Comparison of ENCODE assay signal across 8 cellular contexts in the genomic region with DNA sequence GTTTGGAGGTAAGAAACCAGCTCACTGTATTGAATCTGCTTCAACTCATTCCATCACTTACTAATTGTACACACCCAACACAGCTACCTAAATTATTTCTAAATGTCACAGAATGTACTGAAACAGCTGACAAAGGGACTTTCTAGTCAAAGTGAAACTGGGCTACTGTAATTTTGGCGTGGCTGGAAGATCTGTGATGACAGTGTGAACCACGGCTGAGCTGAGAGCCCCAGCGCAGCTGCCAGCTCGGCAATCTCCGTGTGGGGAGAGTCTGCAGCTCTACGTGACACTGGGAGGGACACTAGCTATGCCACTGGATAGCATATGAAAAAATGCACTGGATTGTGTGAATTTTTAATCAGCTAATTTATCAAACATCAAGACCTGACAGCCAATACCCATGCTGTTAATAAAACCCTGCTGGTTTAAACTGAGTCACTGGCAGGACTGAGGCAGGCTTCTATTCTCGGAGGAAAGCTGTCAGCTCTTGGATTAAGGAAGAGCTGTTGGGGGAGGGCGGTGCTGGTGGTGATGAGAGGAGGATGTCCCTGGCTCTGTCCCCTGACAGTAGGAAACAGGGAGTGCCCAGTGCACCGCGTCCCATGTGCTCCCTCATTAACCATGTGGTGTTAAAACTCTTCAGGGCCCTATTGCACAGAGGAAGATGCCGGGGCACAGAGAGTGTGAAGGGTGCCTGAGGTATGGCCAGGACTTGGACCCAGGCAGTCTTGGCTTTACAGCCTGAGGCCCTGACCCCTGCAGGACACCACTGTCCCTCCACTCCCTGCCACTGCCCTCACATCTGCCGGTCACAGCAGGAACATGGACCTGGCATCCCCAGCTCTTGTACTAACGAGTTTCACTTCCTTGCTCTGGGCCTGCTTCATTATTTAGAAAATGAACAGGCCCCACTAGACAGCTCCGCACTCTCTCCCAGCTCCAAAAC. TPM values are rescaled to one million over a fixed set of nuclear protein-coding genes. Genes with fewer than 3 reads are reported as not detected.
A peak's percentile ranks its signal among the peaks of the same experiment; 100 is the strongest.
DNase-seq lines count a peak whose midpoint lies in the region; ATAC-seq, FAIRE-seq and TF ChIP-seq lines count a peak whose summit lies in the region.

No MANE protein-coding gene starts in this region.

- POLR2A ChIA-PET in IMR-90 (lab: Charles Lee; ENCODE audit: unreplicated experiment), result no interaction called here

- no peak overlapping the region for H3K4me2 ChIP-seq in IMR-90 (ENCODE audit: low read depth, low read length)
- no peak overlapping the region for H3K4me2 ChIP-seq in GM23338

- peak; percentile 66 for ATAC-seq in GM21447 (IDR thresholded peaks at IDR 0.05; ENCODE audit: unreplicated experiment)
- peak; percentile 37 for ATAC-seq in IMR-90 (ENCODE audit: low read depth)
- ATAC-seq in pancreas, result peak; percentile 30 to 54 (median 51)
- ATAC-seq in GM23338, result no peak; the same call in 2 of the 3 replicates

- no peak overlapping the region for H4K8ac ChIP-seq in IMR-90 (ENCODE audit: low read depth in 2 of 2, low read length in 2 of 2)

- no peak overlapping the region for H3K23ac ChIP-seq in IMR-90 (ENCODE audit: low read depth, low read length)

- no peak overlapping the region for H4K91ac ChIP-seq in IMR-90 (ENCODE audit: insufficient read depth, low read depth, low read length)

- TF ChIP-seq CTCF in IMR-90 (conservative IDR thresholded peaks at IDR 0.05; ENCODE audit: low read depth, low read length) (no peak), pancreas (IDR thresholded peaks at IDR 0.05) (no peak), GM23338 (conservative IDR thresholded peaks at IDR 0.05; ENCODE audit: low read depth in 2 of 2) (no peak)

- H2BK20ac ChIP-seq in IMR-90 (ENCODE audit: low read depth, low read length), result no peak overlapping the region

- H4K20me1 ChIP-seq in IMR-90 (ENCODE audit: insufficient read depth, low read length) (peaks cover 18% of the 10 kb centered on the region), GM23338 (replicated peaks; ENCODE audit: insufficient read depth) (peaks cover 4% of the 10 kb centered on the region; the same call in 1 of the 2 replicates)

- no peak overlapping the region for H4K5ac ChIP-seq in IMR-90 (ENCODE audit: low read depth, low read length)

- no peak overlapping the region for H2AK5ac ChIP-seq in IMR-90 (ENCODE audit: low read depth, low read length)

- H3K79me2 ChIP-seq in GM23338 (replicated peaks; ENCODE audit: insufficient read depth), result peaks cover 57% of the 10 kb centered on the region

- H3K4me1 Mint-ChIP-seq in dendritic cell treated with granulocyte-macrophage colony-stimulating factor and Interleukin-4, amounts not matched to agents 40 ng/mL and 50 ng/mL, for 4 days (ENCODE audit: low read depth), result peaks cover 74% of the 10 kb centered on the region
- peaks cover 8% of the 10 kb centered on the region for H3K4me1 Mint-ChIP-seq in GM23338

- TF ChIP-seq POLR2A in GM12891 (IDR thresholded peaks at IDR 0.05; ENCODE audit: low read depth, low read length) (peak; percentile 31; the same call in 1 of the 2 replicates), IMR-90 (IDR thresholded peaks at IDR 0.05; ENCODE audit: low read depth, low read length) (no peak)

- H3K27ac Mint-ChIP-seq in dendritic cell treated with granulocyte-macrophage colony-stimulating factor and Interleukin-4, amounts not matched to agents 40 ng/mL and 50 ng/mL, for 4 days, result peak overlapping the region; percentile 93
- no peak overlapping the region for H3K27ac Mint-ChIP-seq in GM23338

- CTCF ChIA-PET in IMR-90 (lab: Yijun Ruan, JAX), result no interaction called here

- H3K4me1 ChIP-seq in IMR-90 (ENCODE audit: control insufficient read depth, insufficient read depth, low read length) (0 out of 2 replicates have a peak, but pooled peaks cover 2% of the 10 kb centered on the region), pancreas (peaks cover 4 to 24% (median 12%) of the 10 kb centered on the region in 3 donors), GM23338 (ENCODE audit: insufficient read depth) (0 out of 2 replicates have a peak, but pooled peaks cover 5% of the 10 kb centered on the region)

- H3K27me3 Mint-ChIP-seq in dendritic cell treated with granulocyte-macrophage colony-stimulating factor and Interleukin-4, amounts not matched to agents 40 ng/mL and 50 ng/mL, for 4 days, result no peaks in the 10 kb centered on the region
- no peaks in the 10 kb centered on the region for H3K27me3 Mint-ChIP-seq in GM23338 (ENCODE audit: insufficient read depth, low read depth, poor library complexity)

- H3K4me3 Mint-ChIP-seq in dendritic cell treated with granulocyte-macrophage colony-stimulating factor and Interleukin-4, amounts not matched to agents 40 ng/mL and 50 ng/mL, for 4 days, result peak overlapping the region; percentile 72
- no peak overlapping the region for H3K4me3 Mint-ChIP-seq in GM23338

- FAIRE-seq in GM12891 (lab: Jason Lieb, UNC) (peak; percentile 94), pancreas (lab: Jason Lieb, UNC) (no peak)

- WGBS in IMR-90 (ENCODE audit: extremely low coverage in 2 of 2, insufficient read length in 1 of 2), 2 experiments, result 89% methylated on average over 3 of the region's 14 CpGs; no CpG with 5 or more reads in 1 of the 2 experiments
- 63 to 75% methylated on average over 14 of the region's 14 CpGs for WGBS in pancreas, 2 donors

- H2AK9ac ChIP-seq in IMR-90 (replicated peaks; ENCODE audit: low read depth, low read length, poor library complexity), result no peak overlapping the region

- H3K79me1 ChIP-seq in IMR-90 (ENCODE audit: low read depth in 1 of 2, low read length in 2 of 2), result peaks cover 33 to 42% of the 10 kb centered on the region in 2 experiments

- H3F3A ChIP-seq in GM23338 (replicated peaks; ENCODE audit: low read depth), result no peaks in the 10 kb centered on the region

- no peaks in the 10 kb centered on the region for H3K9me2 ChIP-seq in GM23338 (ENCODE audit: insufficient read depth)

- H3K27ac ChIP-seq in IMR-90 (ENCODE audit: insufficient read depth, low read length), result no peak overlapping the region
- H3K27ac ChIP-seq in pancreas, result peak overlapping the region in 1 of 4 donors; percentile 4
- H3K27ac ChIP-seq in GM23338 (ENCODE audit: low read depth), result no peak overlapping the region

- BruUV-seq in IMR-90 (replicated peaks; lab: Mats Ljungman, UMichigan), result no TSS peak

- H3K4me3 ChIP-seq in IMR-90 (ENCODE audit: insufficient read depth, low read depth, low read length) (no peak overlapping the region), pancreas (no peak overlapping the region), GM23338 (no peak overlapping the region)

- H3K14ac ChIP-seq in IMR-90 (replicated peaks; ENCODE audit: low read depth, low read length), result no peak overlapping the region

- H3K36me3 ChIP-seq in IMR-90 (ENCODE audit: control insufficient read depth, insufficient read depth, low read length), result peaks cover 29% of the 10 kb centered on the region
- peaks cover 0 to 18% (median 0%) of the 10 kb centered on the region in 3 donors for H3K36me3 ChIP-seq in pancreas
- H3K36me3 ChIP-seq in GM23338 (ENCODE audit: insufficient read depth), result peaks cover 9% of the 10 kb centered on the region; the same call in 1 of the 2 replicates

- no peak overlapping the region for H3K56ac ChIP-seq in IMR-90 (ENCODE audit: extremely low read depth, insufficient read depth, low read length)

- no peak for TF ChIP-seq RAD21 in IMR-90 (IDR thresholded peaks at IDR 0.05; ENCODE audit: low read length)

- in situ Hi-C loops in IMR-90 (cut with MboI; ENCODE audit: low sequenced_read_pairs), result no loop called here

- H2BK120ac ChIP-seq in IMR-90 (ENCODE audit: low read depth, low read length), result no peak overlapping the region

- H3K9ac ChIP-seq in IMR-90 (ENCODE audit: low read depth, low read length), result no peak overlapping the region

- H3K27me3 ChIP-seq in IMR-90 (ENCODE audit: control insufficient read depth, insufficient read depth, low read length), result no peaks in the 10 kb centered on the region
- H3K27me3 ChIP-seq in pancreas, result no peaks in the 10 kb centered on the region
- H3K27me3 ChIP-seq in GM23338 (ENCODE audit: insufficient read depth), result no peaks in the 10 kb centered on the region

- H3K9me1 ChIP-seq in IMR-90 (ENCODE audit: insufficient read depth, low read length), result peaks cover 3% of the 10 kb centered on the region; the same call in 1 of the 2 replicates

- no peaks in the 10 kb centered on the region for H3K9me3 ChIP-seq in IMR-90 (ENCODE audit: control insufficient read depth, insufficient read depth, low read length)
- no peaks in the 10 kb centered on the region for H3K9me3 ChIP-seq in pancreas

- no peak overlapping the region for H2BK15ac ChIP-seq in IMR-90 (ENCODE audit: low read depth, low read length)

- no peaks in the 10 kb centered on the region for H3K9me3 Mint-ChIP-seq in dendritic cell treated with granulocyte-macrophage colony-stimulating factor and Interleukin-4, amounts not matched to agents 40 ng/mL and 50 ng/mL, for 4 days
- peaks cover 86% of the 10 kb centered on the region for H3K9me3 Mint-ChIP-seq in GM23338

- DNase-seq in GM12891 (ENCODE audit: insufficient read length, low spot score) (no peak), IMR-90 (no peak), pancreas (no peak), islet precursor cell (no peak), 8988T (no peak), GM23338 (ENCODE audit: low spot score) (no peak)

- dilution Hi-C loops in IMR-90 (cut with HindIII; ENCODE audit: low sequenced_read_pairs, unreplicated experiment), result no loop called here

- peaks cover 71% of the 10 kb centered on the region for H3K36me3 Mint-ChIP-seq in dendritic cell treated with granulocyte-macrophage colony-stimulating factor and Interleukin-4, amounts not matched to agents 40 ng/mL and 50 ng/mL, for 4 days (ENCODE audit: low read depth)
- H3K36me3 Mint-ChIP-seq in GM23338 (ENCODE audit: low read depth), result peaks cover 55% of the 10 kb centered on the region

- no peak overlapping the region for H2BK5ac ChIP-seq in IMR-90 (ENCODE audit: low read depth, low read length, poor library complexity, severe bottlenecking)

- H3K18ac ChIP-seq in IMR-90 (ENCODE audit: low read depth, low read length), result no peak overlapping the region

- no peak overlapping the region for H3K4ac ChIP-seq in IMR-90 (ENCODE audit: low read depth, low read length)

- intact Hi-C loops in IMR-90 (cut with micrococcal nuclease), result no loop called here
- intact Hi-C loops in dendritic cell treated with granulocyte-macrophage colony-stimulating factor and Interleukin-4, amounts not matched to agents 40 ng/mL and 50 ng/mL, for 4 days (cut with micrococcal nuclease), result loop anchor here (10.0 kb wide), 1 partner anchor 104 kb away; no protein-coding TSS in a partner anchor
- intact Hi-C loops in pancreas (cut with DNase I), result no loop called here

- H2AFZ ChIP-seq in IMR-90 (replicated peaks; ENCODE audit: low read length, poor library complexity), result no peak overlapping the region
- H2AFZ ChIP-seq in GM23338, result no peak overlapping the region

RNA-seq across cellular contexts. Expression of gene SLC15A4, which starts 13.3 kb away (rescaled TPM):
- polyA plus RNA-seq in GM12891 (2012; ENCODE audit: low read depth, missing spikeins), result 50.8 TPM
- 21.4 and 21.9 TPM in 2 replicates for total RNA-seq in IMR-90 (2012; rRNA removed)
- polyA plus RNA-seq in IMR-90 (2012; rRNA removed), result 14.3 and 15.4 TPM in 2 replicates
- 7.8 and 12.7 TPM in 2 replicates for polyA plus RNA-seq in IMR-90 (2012; cell fraction: cytosol; rRNA removed)
- polyA plus RNA-seq in IMR-90 (2012; cell fraction: nucleus; rRNA removed; ENCODE audit: low replicate concordance), result 15.4 and 31.6 TPM in 2 replicates
- total RNA-seq in pancreas, result 10 to 100 TPM in 4 of 6 donors, 1 to 10 TPM in 2; 8.8 to 14.5 (median 10.6) TPM
- 10 to 100 TPM in 1 of 2 donors, 1 to 10 TPM in 1; 6.8 to 14.7 TPM for polyA plus RNA-seq in pancreas
- 27.1 and 30.3 TPM in 2 replicates for total RNA-seq in GM23338 (2014; rRNA removed; shearing (Covaris generic))
- polyA plus RNA-seq in GM23338 (2016; fragmentation: Nextera tagmentation; extraction: Ambion mirVana), result 6.7 and 7.7 TPM in 2 replicates

RNA-seq across cellular contexts. Expression of gene GLT1D1, which starts 42.8 kb away (rescaled TPM):
- 30.3 TPM for polyA plus RNA-seq in GM12891 (2012; ENCODE audit: low read depth, missing spikeins)
- total RNA-seq in IMR-90 (2012; rRNA removed) (not detected in 2 replicates), pancreas (under 1 TPM; 0.12 to 0.95 (median 0.26) TPM)
- polyA plus RNA-seq in IMR-90 (2012; rRNA removed) (not detected in 2 replicates), pancreas (1 to 10 TPM in 1 of 2 donors, under 1 TPM in 1; 0.27 to 1.3 TPM), GM23338 (2016; fragmentation: Nextera tagmentation; extraction: Ambion mirVana) (1.4 and 1.9 TPM in 2 replicates)
- polyA plus RNA-seq in IMR-90 (2012; cell fraction: cytosol; rRNA removed), result 0.02 TPM in 1 of 2 replicates, not detected in the other
- polyA plus RNA-seq in IMR-90 (2012; cell fraction: nucleus; rRNA removed; ENCODE audit: low replicate concordance), result not detected in 2 replicates
- total RNA-seq in GM23338 (2014; rRNA removed; shearing (Covaris generic)), result 4.4 and 5.9 TPM in 2 replicates
